1 cellular context compared by ENCODE assay signal in the genomic region with DNA sequence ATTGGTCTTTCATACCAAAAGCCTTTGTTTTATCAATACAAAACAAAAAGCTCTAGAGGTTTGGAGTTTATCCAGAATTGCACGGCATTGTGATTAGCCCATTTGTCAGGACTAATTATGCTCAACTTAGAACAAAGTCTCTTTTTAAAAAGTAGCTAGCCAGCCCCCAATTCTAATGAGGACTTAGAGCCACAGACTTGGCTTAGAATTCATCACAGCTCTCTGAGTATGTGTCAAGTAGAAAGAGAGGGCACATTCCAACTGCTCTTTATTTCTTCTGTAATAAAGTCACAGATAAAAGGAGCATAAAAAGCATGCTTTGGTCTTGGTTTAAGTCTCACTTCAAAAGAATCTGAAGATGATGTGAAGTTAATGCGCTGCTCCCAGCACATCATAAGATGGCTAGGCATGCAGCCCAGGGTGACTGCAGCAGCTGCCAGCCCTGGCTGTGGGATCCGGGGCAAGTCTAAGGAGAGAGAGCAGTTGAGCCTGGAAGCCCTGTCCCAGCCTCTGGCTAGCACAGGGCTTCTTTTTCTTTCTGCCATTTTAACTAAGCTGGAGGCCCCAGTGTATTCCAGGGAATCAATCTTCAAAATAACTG.
TF ChIP-seq lines count a peak whose summit lies in the region.

No MANE protein-coding gene starts in this region.

TF ChIP-seq in IMR-90, 13 proteins besides CTCF, POLR2A, EP300 and RAD21:
- no peak for TF ChIP-seq RFX5 (IDR thresholded peaks at IDR 0.05; ENCODE audit: low read depth, low read length)
- TF ChIP-seq, protein P1, sequence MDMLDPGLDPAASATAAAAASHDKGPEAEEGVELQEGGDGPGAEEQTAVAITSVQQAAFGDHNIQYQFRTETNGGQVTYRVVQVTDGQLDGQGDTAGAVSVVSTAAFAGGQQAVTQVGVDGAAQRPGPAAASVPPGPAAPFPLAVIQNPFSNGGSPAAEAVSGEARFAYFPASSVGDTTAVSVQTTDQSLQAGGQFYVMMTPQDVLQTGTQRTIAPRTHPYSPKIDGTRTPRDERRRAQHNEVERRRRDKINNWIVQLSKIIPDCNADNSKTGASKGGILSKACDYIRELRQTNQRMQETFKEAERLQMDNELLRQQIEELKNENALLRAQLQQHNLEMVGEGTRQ (IDR thresholded peaks at IDR 0.05; ENCODE audit: low read depth, low read length): no peak
- TF ChIP-seq, protein P2, sequence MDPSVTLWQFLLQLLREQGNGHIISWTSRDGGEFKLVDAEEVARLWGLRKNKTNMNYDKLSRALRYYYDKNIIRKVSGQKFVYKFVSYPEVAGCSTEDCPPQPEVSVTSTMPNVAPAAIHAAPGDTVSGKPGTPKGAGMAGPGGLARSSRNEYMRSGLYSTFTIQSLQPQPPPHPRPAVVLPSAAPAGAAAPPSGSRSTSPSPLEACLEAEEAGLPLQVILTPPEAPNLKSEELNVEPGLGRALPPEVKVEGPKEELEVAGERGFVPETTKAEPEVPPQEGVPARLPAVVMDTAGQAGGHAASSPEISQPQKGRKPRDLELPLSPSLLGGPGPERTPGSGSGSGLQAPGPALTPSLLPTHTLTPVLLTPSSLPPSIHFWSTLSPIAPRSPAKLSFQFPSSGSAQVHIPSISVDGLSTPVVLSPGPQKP (IDR thresholded peaks at IDR 0.05; ENCODE audit: borderline replicate concordance, low read depth, low read length): no peak
- TF ChIP-seq CEBPB (IDR thresholded peaks at IDR 0.05; ENCODE audit: low read depth, low read length): no peak
- no peak for TF ChIP-seq MXI1 (IDR thresholded peaks at IDR 0.05; ENCODE audit: borderline replicate concordance, low read depth, low read length)
- TF ChIP-seq FOS (IDR thresholded peaks at IDR 0.05; ENCODE audit: low read depth, low read length): no peak
- no peak for TF ChIP-seq SMC3 (IDR thresholded peaks at IDR 0.05; ENCODE audit: low read depth, low read length)
- TF ChIP-seq NFE2L2 (IDR thresholded peaks at IDR 0.05; ENCODE audit: low read depth, low read length): no peak
- TF ChIP-seq MAZ (IDR thresholded peaks at IDR 0.05; ENCODE audit: borderline replicate concordance, low read depth, low read length): no peak
- no peak for TF ChIP-seq CHD1 (IDR thresholded peaks at IDR 0.05; ENCODE audit: low read depth, low read length)
- TF ChIP-seq BHLHE40 (IDR thresholded peaks at IDR 0.05; ENCODE audit: low read depth, low read length): no peak
- TF ChIP-seq RCOR1 (IDR thresholded peaks at IDR 0.05; ENCODE audit: insufficient replicate concordance, low read length): no peak
- no peak for TF ChIP-seq MAFK (IDR thresholded peaks at IDR 0.05; ENCODE audit: low read depth, low read length)
